Comparison of ENCODE assay signal across 15 cellular contexts in the genomic region with DNA sequence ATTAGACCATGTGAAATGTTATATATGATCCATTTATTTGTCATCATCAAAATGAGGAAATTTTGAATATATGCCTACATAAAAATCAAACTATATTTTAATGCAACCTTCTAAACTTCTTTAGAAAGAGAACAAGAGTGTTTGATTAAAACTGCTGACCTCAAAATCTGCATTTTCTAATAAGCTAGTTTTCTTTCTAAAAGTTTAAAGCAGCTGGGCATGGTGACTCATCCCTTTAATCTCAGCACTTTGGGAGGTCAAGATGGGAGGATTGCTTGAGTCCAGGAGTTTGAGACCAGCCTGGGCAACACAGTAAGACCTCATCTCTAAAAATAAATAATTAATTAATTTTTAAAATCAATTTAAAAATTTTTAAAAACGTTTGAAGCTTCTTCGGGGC. TPM values are rescaled to one million over a fixed set of nuclear protein-coding genes. Genes with fewer than 3 reads are reported as not detected.
"Had no signal": no experiment of that assay in that cellular context is flagged by ENCODE, and none has a peak within 500 bp of the region (broad histone marks: within the 10 kb centered on the region; RNA-seq: fewer than 3 reads in every experiment).

No MANE protein-coding gene starts in this region.

- H3K27ac Mint-ChIP-seq: activated CD4-positive, alpha-beta T cell treated with anti-CD3 and anti-CD28 coated beads for 36 hours had no signal

- H3K9me3 Mint-ChIP-seq: activated T-helper 1 cell treated with anti-CD3 and anti-CD28 coated beads, Interleukin-12 subunit alpha, Interleukin-12 subunit beta, Interleukin-2, Interleukin-4 antibody, amounts not matched to agents 30 ng/mL and 10 ng/mL and 1 ng/mL, durations not matched to agents 14 hours and 24 hours and 36 hours; effector memory CD8-positive, alpha-beta T cell; neural crest cell had no signal

- ATAC-seq: activated CD4-positive, alpha-beta T cell treated with anti-CD3 and anti-CD28 coated beads for 36 hours; effector memory CD8-positive, alpha-beta T cell; gastrocnemius medialis; heart left ventricle; left colon; lower lobe of right lung; right lobe of liver had no signal

- H3K36me3 ChIP-seq: gastrocnemius medialis, right lobe of liver had no signal

- H3K4me1 ChIP-seq: lower lobe of right lung, right lobe of liver had no signal

- DNase-seq: activated CD4-positive, alpha-beta T cell treated with anti-CD3 and anti-CD28 coated beads for 36 hours; activated naive CD4-positive, alpha-beta T cell; dermis blood vessel endothelial cell; effector memory CD8-positive, alpha-beta T cell; gastrocnemius medialis; heart left ventricle; left colon; lower lobe of right lung; right lobe of liver had no signal

- H3K4me3 ChIP-seq: gastrocnemius medialis, heart left ventricle, lower lobe of right lung, right lobe of liver, smooth muscle cell, thoracic aorta had no signal

- H3K27me3 ChIP-seq: gastrocnemius medialis, heart left ventricle, right lobe of liver had no signal

- H3K4me3 Mint-ChIP-seq: activated CD4-positive, alpha-beta T cell treated with anti-CD3 and anti-CD28 coated beads for 36 hours; neural crest cell had no signal

- H3K4me2 ChIP-seq: smooth muscle cell had no signal

- H3K27ac ChIP-seq: heart left ventricle, lower lobe of right lung, right lobe of liver, thoracic aorta had no signal

- H3K4me1 Mint-ChIP-seq: neural crest cell had no signal

- H3K27me3 Mint-ChIP-seq: activated CD4-positive, alpha-beta T cell treated with anti-CD3 and anti-CD28 coated beads for 36 hours; effector memory CD8-positive, alpha-beta T cell had no signal

- H3K9me3 ChIP-seq: gastrocnemius medialis, heart left ventricle, lower lobe of right lung, right lobe of liver, thoracic aorta had no signal

RNA-seq across cellular contexts. Expression of a gene that starts 55.3 kb away (rescaled TPM):
- total RNA-seq: dermis blood vessel endothelial cell, heart left ventricle, neural crest cell, osteocyte, right lobe of liver, thoracic aorta, ureter had no signal
